ENCODE assay signal across 8 cellular contexts in genomic region chr16:27549607-27549856, GRCh38.
DNase-seq lines count a peak whose midpoint lies in the region; ATAC-seq and TF ChIP-seq lines count a peak whose summit lies in the region.

No MANE protein-coding gene starts in this region.

- H3K4me3 ChIP-seq in brain microvascular endothelial cell (ENCODE audit: low read depth, low read length) = peak overlapping the region; percentile 91

- peak; percentile 37 for ATAC-seq in HG03432 (IDR thresholded peaks at IDR 0.05; ENCODE audit: unreplicated experiment)
- ATAC-seq in memory B cell (ENCODE audit: low read depth) = peak; percentile 19

- H3K36me3 ChIP-seq in brain microvascular endothelial cell (replicated peaks) = peaks cover 8% of the 10 kb centered on the region

- DNase-seq in T-helper 2 cell treated with Interferon-gamma antibody and Interleukin-4, amounts not matched to agents 5 μg/mL and 100 μg/mL, for 36 hours (ENCODE audit: low spot score) = no peak
- DNase-seq in T-helper 2 cell = no peak
- no peak for DNase-seq in brain microvascular endothelial cell
- DNase-seq in memory B cell (ENCODE audit: low spot score in 2 of 2) = no peak
- no peak for DNase-seq in HCEC 1CT
- DNase-seq in foreskin melanocyte = no peak
- no peak for DNase-seq in DMS79 treated with DMSO at 0.1 percent for 48 hours (lab: John Stamatoyannopoulos, UW)

- H3K27ac ChIP-seq in brain microvascular endothelial cell = peak overlapping the region; percentile 41

- no peak for TF ChIP-seq CTCF in brain microvascular endothelial cell (IDR thresholded peaks at IDR 0.05; ENCODE audit: low read depth, low read length, missing control alignments)

- peak overlapping the region; percentile 97 for H3K27ac Mint-ChIP-seq in T-helper 2 cell treated with Interferon-gamma antibody and Interleukin-4, amounts not matched to agents 5 μg/mL and 100 μg/mL, for 36 hours
- peak overlapping the region; percentile 100 for H3K27ac Mint-ChIP-seq in memory B cell

- H3K27me3 Mint-ChIP-seq in T-helper 2 cell treated with Interferon-gamma antibody and Interleukin-4, amounts not matched to agents 5 μg/mL and 100 μg/mL, for 36 hours (ENCODE audit: low read depth) = no peaks in the 10 kb centered on the region
- no peaks in the 10 kb centered on the region for H3K27me3 Mint-ChIP-seq in memory B cell

- peaks cover 28% of the 10 kb centered on the region for H3K4me1 Mint-ChIP-seq in T-helper 2 cell treated with Interferon-gamma antibody and Interleukin-4, amounts not matched to agents 5 μg/mL and 100 μg/mL, for 36 hours (ENCODE audit: low read depth)
- peaks cover 24% of the 10 kb centered on the region for H3K4me1 Mint-ChIP-seq in memory B cell

- peaks cover 8% of the 10 kb centered on the region for H3K36me3 Mint-ChIP-seq in T-helper 2 cell treated with Interferon-gamma antibody and Interleukin-4, amounts not matched to agents 5 μg/mL and 100 μg/mL, for 36 hours (ENCODE audit: low read depth)
- H3K36me3 Mint-ChIP-seq in memory B cell = peaks cover 8% of the 10 kb centered on the region

- in situ Hi-C loops in brain microvascular endothelial cell (cut with HindIII; ENCODE audit: low pct_ligation_motif_present, low sequenced_read_pairs) = no loop called here

- H3K9me3 Mint-ChIP-seq in T-helper 2 cell treated with Interferon-gamma antibody and Interleukin-4, amounts not matched to agents 5 μg/mL and 100 μg/mL, for 36 hours = no peaks in the 10 kb centered on the region
- no peaks in the 10 kb centered on the region for H3K9me3 Mint-ChIP-seq in memory B cell

- H3K4me3 Mint-ChIP-seq in T-helper 2 cell treated with Interferon-gamma antibody and Interleukin-4, amounts not matched to agents 5 μg/mL and 100 μg/mL, for 36 hours = peak overlapping the region; percentile 98
- peak overlapping the region; percentile 99 for H3K4me3 Mint-ChIP-seq in memory B cell

- no peaks in the 10 kb centered on the region for H3K27me3 ChIP-seq in brain microvascular endothelial cell (replicated peaks)
